8 cellular contexts compared by ENCODE assay signal in genomic region chr2:170813611-170814550, GRCh38. TPM values are rescaled to one million over a fixed set of nuclear protein-coding genes. Genes with fewer than 3 reads are reported as not detected.
A peak's percentile ranks its signal among the peaks of the same experiment; 100 is the strongest.
DNase-seq lines count a peak whose midpoint lies in the region; ATAC-seq and TF ChIP-seq lines count a peak whose summit lies in the region.

No MANE protein-coding gene starts in this region.

- ATAC-seq in GM19467 (IDR thresholded peaks at IDR 0.05; ENCODE audit: unreplicated experiment) = no peak
- no peak for ATAC-seq in GM19324 (IDR thresholded peaks at IDR 0.05; ENCODE audit: low FRiP score, unreplicated experiment)

- no peak overlapping the region for H3K4me3 ChIP-seq in LNCaP clone FGC (ENCODE audit: low read depth, low read length)

- TF ChIP-seq CTCF in LNCaP clone FGC (IDR thresholded peaks at IDR 0.05; ENCODE audit: control insufficient read depth, extremely low read depth, insufficient read depth) = no peak

- peak; percentile 77 for DNase-seq in Daoy (ENCODE audit: low read depth)
- DNase-seq in LNCaP clone FGC (ENCODE audit: low read depth) = peak; percentile 11
- DNase-seq in amniotic epithelial cell (ENCODE audit: low read depth) = peak; percentile 50
- peak; percentile 46 for DNase-seq in mucosa of gallbladder (ENCODE audit: low spot score)
- DNase-seq in occipital lobe (lab: John Stamatoyannopoulos, UW) = no peak
- no peak for DNase-seq in NCI-H1436 treated with DMSO at 0.1 percent for 48 hours (lab: John Stamatoyannopoulos, UW)

RNA-seq across cellular contexts. Expression of gene GAD1, which starts 2.8 kb away (rescaled TPM):
- 8.6 and 11.7 TPM in 2 replicates for total RNA-seq in Daoy (2014; rRNA removed; shearing (Covaris generic))
- total RNA-seq in mucosa of gallbladder (not detected), occipital lobe (58.2 TPM)

RNA-seq across cellular contexts. Expression of gene ERICH2, which starts 43.7 kb away (rescaled TPM):
- total RNA-seq in Daoy (2014; rRNA removed; shearing (Covaris generic)) = 0.42 TPM in 1 of 2 replicates, not detected in the other
- total RNA-seq in mucosa of gallbladder (0.86 TPM), occipital lobe (not detected)

Comparison
In these comparisons a context has a peak if more than half of its experiments do, and no peak if none do; other contexts are left out.
1. DNase-seq: peak in Daoy (single experiment), LNCaP clone FGC (single experiment), amniotic epithelial cell (single experiment) and mucosa of gallbladder (single experiment); none in occipital lobe (single experiment) and NCI-H1436 treated with DMSO at 0.1 percent for 48 hours (single experiment).